ENCODE assay signal across 19 cellular contexts in genomic region chr3:181076558-181076957, GRCh38.
DNase-seq lines count a peak whose midpoint lies in the region; ATAC-seq and TF ChIP-seq lines count a peak whose summit lies in the region.
"Had no signal": no experiment of that assay in that cellular context is flagged by ENCODE, and none has a peak within 500 bp of the region (broad histone marks: within the 10 kb centered on the region; RNA-seq: fewer than 3 reads in every experiment).

No MANE protein-coding gene starts in this region.

- peak overlapping the region; percentile 61 for H3K27ac Mint-ChIP-seq in nephron progenitor cell
- H3K27ac Mint-ChIP-seq: CD4-positive, alpha-beta memory T cell; H9; IgD-negative memory B cell had no signal

- peak; percentile 10 for DNase-seq in NCI-H1105 treated with DMSO at 0.1 percent for 48 hours (lab: John Stamatoyannopoulos, UW)
- no peak for DNase-seq in NCI-H1105 (lab: John Stamatoyannopoulos, UW)
- DNase-seq in NCI-H146 treated with DMSO at 0.1 percent for 48 hours (lab: John Stamatoyannopoulos, UW; ENCODE audit: unreplicated experiment): peak; percentile 36
- DNase-seq in RKO (ENCODE audit: low spot score): peak; percentile 8
- no peak for DNase-seq in nephron progenitor cell
- no peak for DNase-seq in G401 (ENCODE audit: low spot score)
- DNase-seq: 8988T; Caco-2; CD4-positive, alpha-beta memory T cell; DMS 273 treated with DMSO at 0.1 percent for 48 hours; GM23248; H9; MV-4-11; NCI-H2029; NCI-H2171; NCI-H345 had no signal

- in situ Hi-C loops in G401 (cut with HindIII; ENCODE audit: low sequenced_read_pairs): no loop called here

- ATAC-seq in HG02970 (IDR thresholded peaks at IDR 0.05; ENCODE audit: low FRiP score, unreplicated experiment): no peak
- ATAC-seq: Panc1 had no signal

- H3K27me3 Mint-ChIP-seq in nephron progenitor cell (ENCODE audit: low read depth, poor library complexity): peaks cover 12% of the 10 kb centered on the region

- TF ChIP-seq CTCF in nephron progenitor cell (IDR thresholded peaks at IDR 0.05): no peak

- no peak overlapping the region for H3K4me3 Mint-ChIP-seq in nephron progenitor cell
- H3K4me3 Mint-ChIP-seq: CD4-positive, alpha-beta memory T cell; H9; IgD-negative memory B cell had no signal

- peaks cover 10% of the 10 kb centered on the region for H3K36me3 Mint-ChIP-seq in nephron progenitor cell (ENCODE audit: low read depth)
- H3K36me3 Mint-ChIP-seq: CD4-positive, alpha-beta memory T cell; IgD-negative memory B cell had no signal

- peaks cover 41% of the 10 kb centered on the region for H3K4me1 Mint-ChIP-seq in nephron progenitor cell
- H3K4me1 Mint-ChIP-seq: CD4-positive, alpha-beta memory T cell had no signal

- peaks cover 35% of the 10 kb centered on the region for H3K9me3 Mint-ChIP-seq in nephron progenitor cell

Comparison
In these comparisons a context has a peak if more than half of its experiments do, and no peak if none do; other contexts are left out.
1. DNase-seq: peak in NCI-H1105 treated with DMSO at 0.1 percent for 48 hours (single experiment), NCI-H146 treated with DMSO at 0.1 percent for 48 hours (single experiment) and RKO (single experiment); none in NCI-H1105 (single experiment), nephron progenitor cell (single experiment) and G401 (single experiment).